ENCODE assay signal across 1 cellular context in genomic region chr22:39528681-39529486, GRCh38.
TF ChIP-seq lines count a peak whose summit lies in the region.

No MANE protein-coding gene starts in this region.

TF ChIP-seq in K562, 482 proteins besides CTCF, POLR2A, EP300 and RAD21 (continued from another document and continues in another):
- peak; percentile 26 for TF ChIP-seq E2F8 (IDR thresholded peaks at IDR 0.05; ENCODE audit: low read depth, partially characterized antibody)
- TF ChIP-seq, protein P1, sequence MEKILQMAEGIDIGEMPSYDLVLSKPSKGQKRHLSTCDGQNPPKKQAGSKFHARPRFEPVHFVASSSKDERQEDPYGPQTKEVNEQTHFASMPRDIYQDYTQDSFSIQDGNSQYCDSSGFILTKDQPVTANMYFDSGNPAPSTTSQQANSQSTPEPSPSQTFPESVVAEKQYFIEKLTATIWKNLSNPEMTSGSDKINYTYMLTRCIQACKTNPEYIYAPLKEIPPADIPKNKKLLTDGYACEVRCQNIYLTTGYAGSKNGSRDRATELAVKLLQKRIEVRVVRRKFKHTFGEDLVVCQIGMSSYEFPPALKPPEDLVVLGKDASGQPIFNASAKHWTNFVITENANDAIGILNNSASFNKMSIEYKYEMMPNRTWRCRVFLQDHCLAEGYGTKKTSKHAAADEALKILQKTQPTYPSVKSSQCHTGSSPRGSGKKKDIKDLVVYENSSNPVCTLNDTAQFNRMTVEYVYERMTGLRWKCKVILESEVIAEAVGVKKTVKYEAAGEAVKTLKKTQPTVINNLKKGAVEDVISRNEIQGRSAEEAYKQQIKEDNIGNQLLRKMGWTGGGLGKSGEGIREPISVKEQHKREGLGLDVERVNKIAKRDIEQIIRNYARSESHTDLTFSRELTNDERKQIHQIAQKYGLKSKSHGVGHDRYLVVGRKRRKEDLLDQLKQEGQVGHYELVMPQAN (IDR thresholded peaks at IDR 0.05; ENCODE audit: borderline replicate concordance), result no peak
- TF ChIP-seq PTTG1 (tag; IDR thresholded peaks at IDR 0.05; ENCODE audit: low read depth), result no peak
- TF ChIP-seq ZNF384 (IDR thresholded peaks at IDR 0.05; ENCODE audit: low read depth, low read length), result 0 out of 2 replicates have a peak, but pooled peaks have one; percentile 11
- TF ChIP-seq, protein P2, sequence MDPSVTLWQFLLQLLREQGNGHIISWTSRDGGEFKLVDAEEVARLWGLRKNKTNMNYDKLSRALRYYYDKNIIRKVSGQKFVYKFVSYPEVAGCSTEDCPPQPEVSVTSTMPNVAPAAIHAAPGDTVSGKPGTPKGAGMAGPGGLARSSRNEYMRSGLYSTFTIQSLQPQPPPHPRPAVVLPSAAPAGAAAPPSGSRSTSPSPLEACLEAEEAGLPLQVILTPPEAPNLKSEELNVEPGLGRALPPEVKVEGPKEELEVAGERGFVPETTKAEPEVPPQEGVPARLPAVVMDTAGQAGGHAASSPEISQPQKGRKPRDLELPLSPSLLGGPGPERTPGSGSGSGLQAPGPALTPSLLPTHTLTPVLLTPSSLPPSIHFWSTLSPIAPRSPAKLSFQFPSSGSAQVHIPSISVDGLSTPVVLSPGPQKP (CRISPR knock-in tag; IDR thresholded peaks at IDR 0.05), result no peak
- no peak for TF ChIP-seq ZNF589 (CRISPR knock-in tag; IDR thresholded peaks at IDR 0.05; ENCODE audit: low read depth)
- TF ChIP-seq ZNF146 (CRISPR knock-in tag; IDR thresholded peaks at IDR 0.05; ENCODE audit: unreplicated experiment), result no peak
- TF ChIP-seq ZNF239 (CRISPR knock-in tag; IDR thresholded peaks at IDR 0.05), result no peak
- TF ChIP-seq, protein P3, sequence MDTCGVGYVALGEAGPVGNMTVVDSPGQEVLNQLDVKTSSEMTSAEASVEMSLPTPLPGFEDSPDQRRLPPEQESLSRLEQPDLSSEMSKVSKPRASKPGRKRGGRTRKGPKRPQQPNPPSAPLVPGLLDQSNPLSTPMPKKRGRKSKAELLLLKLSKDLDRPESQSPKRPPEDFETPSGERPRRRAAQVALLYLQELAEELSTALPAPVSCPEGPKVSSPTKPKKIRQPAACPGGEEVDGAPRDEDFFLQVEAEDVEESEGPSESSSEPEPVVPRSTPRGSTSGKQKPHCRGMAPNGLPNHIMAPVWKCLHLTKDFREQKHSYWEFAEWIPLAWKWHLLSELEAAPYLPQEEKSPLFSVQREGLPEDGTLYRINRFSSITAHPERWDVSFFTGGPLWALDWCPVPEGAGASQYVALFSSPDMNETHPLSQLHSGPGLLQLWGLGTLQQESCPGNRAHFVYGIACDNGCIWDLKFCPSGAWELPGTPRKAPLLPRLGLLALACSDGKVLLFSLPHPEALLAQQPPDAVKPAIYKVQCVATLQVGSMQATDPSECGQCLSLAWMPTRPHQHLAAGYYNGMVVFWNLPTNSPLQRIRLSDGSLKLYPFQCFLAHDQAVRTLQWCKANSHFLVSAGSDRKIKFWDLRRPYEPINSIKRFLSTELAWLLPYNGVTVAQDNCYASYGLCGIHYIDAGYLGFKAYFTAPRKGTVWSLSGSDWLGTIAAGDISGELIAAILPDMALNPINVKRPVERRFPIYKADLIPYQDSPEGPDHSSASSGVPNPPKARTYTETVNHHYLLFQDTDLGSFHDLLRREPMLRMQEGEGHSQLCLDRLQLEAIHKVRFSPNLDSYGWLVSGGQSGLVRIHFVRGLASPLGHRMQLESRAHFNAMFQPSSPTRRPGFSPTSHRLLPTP (IDR thresholded peaks at IDR 0.05; ENCODE audit: borderline replicate concordance, extremely low read depth, insufficient read length), result no peak
- TF ChIP-seq MGA (IDR thresholded peaks at IDR 0.05), result no peak
- TF ChIP-seq TFAM (CRISPR knock-in tag; conservative IDR thresholded peaks at IDR 0.05), result no peak
- no peak for TF ChIP-seq SMARCE1 (IDR thresholded peaks at IDR 0.05)
- TF ChIP-seq GTF2A2 (tag; IDR thresholded peaks at IDR 0.05), result no peak
- no peak for TF ChIP-seq ZNF780A (CRISPR knock-in tag; IDR thresholded peaks at IDR 0.05)
- no peak for TF ChIP-seq ZNF696 (CRISPR knock-in tag; conservative IDR thresholded peaks at IDR 0.05)
- no peak for TF ChIP-seq DPF2 (IDR thresholded peaks at IDR 0.05)
- peak; percentile 99 for TF ChIP-seq XRCC5 (IDR thresholded peaks at IDR 0.05; ENCODE audit: low read depth, low read length)
- TF ChIP-seq SRSF7 (optimal IDR thresholded peaks at IDR 0.05; ENCODE audit: low read depth, low read length), result no peak
- peak; percentile 41; the same call in 1 of the 2 replicates for TF ChIP-seq POLR2AphosphoS5 (IDR thresholded peaks at IDR 0.05; ENCODE audit: control insufficient read depth, insufficient read depth, low read depth, low read length)
- TF ChIP-seq ZNF695 (CRISPR knock-in tag; IDR thresholded peaks at IDR 0.05), result no peak
- TF ChIP-seq RBM39 (optimal IDR thresholded peaks at IDR 0.05; ENCODE audit: low read depth, low read length), result peak; percentile 80
- TF ChIP-seq MIER1 (IDR thresholded peaks at IDR 0.05; ENCODE audit: low read depth), result no peak
- no peak for TF ChIP-seq ZNF232 (CRISPR knock-in tag; IDR thresholded peaks at IDR 0.05)
- peak; percentile 48 for TF ChIP-seq PCBP1 (IDR thresholded peaks at IDR 0.05; ENCODE audit: low read depth, low read length, poor library complexity, severe bottlenecking)
- TF ChIP-seq ZSCAN29 (IDR thresholded peaks at IDR 0.05), result peak; percentile 73; the same call in 1 of the 2 replicates
- TF ChIP-seq IFI16 (CRISPR knock-in tag; IDR thresholded peaks at IDR 0.05), result no peak
- TF ChIP-seq BCOR (IDR thresholded peaks at IDR 0.05), result no peak
- TF ChIP-seq ZNF444 (CRISPR knock-in tag; IDR thresholded peaks at IDR 0.05), result no peak
- TF ChIP-seq, protein P4, sequence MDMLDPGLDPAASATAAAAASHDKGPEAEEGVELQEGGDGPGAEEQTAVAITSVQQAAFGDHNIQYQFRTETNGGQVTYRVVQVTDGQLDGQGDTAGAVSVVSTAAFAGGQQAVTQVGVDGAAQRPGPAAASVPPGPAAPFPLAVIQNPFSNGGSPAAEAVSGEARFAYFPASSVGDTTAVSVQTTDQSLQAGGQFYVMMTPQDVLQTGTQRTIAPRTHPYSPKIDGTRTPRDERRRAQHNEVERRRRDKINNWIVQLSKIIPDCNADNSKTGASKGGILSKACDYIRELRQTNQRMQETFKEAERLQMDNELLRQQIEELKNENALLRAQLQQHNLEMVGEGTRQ (CRISPR knock-in tag; IDR thresholded peaks at IDR 0.05), result no peak
- no peak; the same call in 1 of the 2 replicates for TF ChIP-seq TCF3 (CRISPR knock-in tag; IDR thresholded peaks at IDR 0.05)
- TF ChIP-seq ZBTB33 (CRISPR knock-in tag; IDR thresholded peaks at IDR 0.05), result peak; percentile 91
- TF ChIP-seq, protein P5, sequence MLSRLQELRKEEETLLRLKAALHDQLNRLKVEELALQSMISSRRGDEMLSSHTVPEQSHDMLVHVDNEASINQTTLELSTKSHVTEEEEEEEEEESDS (CRISPR knock-in tag; IDR thresholded peaks at IDR 0.05), result no peak
- peak; percentile 55; the same call in 1 of the 2 replicates for TF ChIP-seq SIN3B (IDR thresholded peaks at IDR 0.05; ENCODE audit: low read depth)
- TF ChIP-seq ZNF124 (CRISPR knock-in tag; IDR thresholded peaks at IDR 0.05), result no peak
